In the genomic region with DNA sequence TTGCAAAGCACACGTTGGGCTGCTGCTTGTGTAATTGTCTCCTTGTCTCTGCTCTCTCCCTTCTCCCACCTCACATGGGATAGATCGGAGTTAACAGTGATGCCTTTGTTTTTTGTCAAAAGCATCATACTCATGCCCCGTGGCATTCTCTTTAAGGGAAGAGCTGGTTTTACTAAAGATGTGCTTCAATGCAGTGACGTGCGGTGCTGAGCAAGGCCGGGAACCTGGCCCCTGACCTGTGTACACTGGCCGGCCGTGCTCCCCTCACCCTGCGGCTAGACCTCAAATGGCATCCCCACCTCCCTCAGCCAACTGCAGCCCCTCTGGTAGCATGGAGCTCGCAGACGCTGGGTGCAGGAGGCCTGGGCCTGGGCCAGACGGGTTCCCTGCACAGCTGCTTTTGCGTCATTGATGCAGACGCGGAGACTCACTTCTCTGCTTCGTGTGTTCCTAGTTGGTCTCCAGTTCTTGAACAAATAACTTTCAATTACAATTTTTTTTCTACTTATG, we compare ENCODE assay signal across 10 cellular contexts. TPM values are rescaled to one million over a fixed set of nuclear protein-coding genes. Genes with fewer than 3 reads are reported as not detected.
DNase-seq lines count a peak whose midpoint lies in the region; ATAC-seq and TF ChIP-seq lines count a peak whose summit lies in the region.
"Had no signal": no experiment of that assay in that cellular context is flagged by ENCODE, and none has a peak within 500 bp of the region (broad histone marks: within the 10 kb centered on the region; RNA-seq: fewer than 3 reads in every experiment).

No MANE protein-coding gene starts in this region.

- peak overlapping the region; percentile 84 for H3K27ac ChIP-seq in CD8-positive, alpha-beta memory T cell (ENCODE audit: low read depth, low read length)
- H3K27ac ChIP-seq in Peyer's patch: peak overlapping the region; percentile 52 to 89 (median 76)

- CTCF ChIA-PET in CD8-positive, alpha-beta memory T cell (lab: Charles Lee): interaction anchor here (1.3 to 1.4 kb wide), 2 partner anchors 30 to 56 kb away, joined by 3 to 5 read pairs; no protein-coding TSS in a partner anchor

- no peak for ATAC-seq in HG03342 (IDR thresholded peaks at IDR 0.05; ENCODE audit: unreplicated experiment)
- ATAC-seq in GM19452 (IDR thresholded peaks at IDR 0.05; ENCODE audit: unreplicated experiment): no peak

- H3K36me3 Mint-ChIP-seq in CD8-positive, alpha-beta memory T cell: peaks cover 2 to 33% (median 7%) of the 10 kb centered on the region in 3 donors

- no peaks in the 10 kb centered on the region for H3K27me3 Mint-ChIP-seq in CD8-positive, alpha-beta memory T cell

- peak overlapping the region in 2 of 7 donors; percentile 19 to 41 for H3K4me3 Mint-ChIP-seq in CD8-positive, alpha-beta memory T cell

- peaks cover 40% of the 10 kb centered on the region for H3K4me1 ChIP-seq in CD8-positive, alpha-beta memory T cell (ENCODE audit: insufficient read depth, low read length)
- peaks cover 0 to 43% (median 3%) of the 10 kb centered on the region in 4 donors for H3K4me1 ChIP-seq in Peyer's patch

- TF ChIP-seq CTCF in Peyer's patch (IDR thresholded peaks at IDR 0.05): no peak

- H3K27ac Mint-ChIP-seq in CD8-positive, alpha-beta memory T cell: peak overlapping the region in 3 of 8 donors; percentile 29 to 91 (median 56)

- no peak overlapping the region for H3K4me3 ChIP-seq in CD8-positive, alpha-beta memory T cell (ENCODE audit: low read length)
- H3K4me3 ChIP-seq in Peyer's patch: no peak overlapping the region

- H3K9me3 ChIP-seq in CD8-positive, alpha-beta memory T cell (ENCODE audit: low read length): no peaks in the 10 kb centered on the region
- H3K9me3 ChIP-seq in Peyer's patch: no peaks in the 10 kb centered on the region

- TF ChIP-seq POLR2A in Peyer's patch (IDR thresholded peaks at IDR 0.05): no peak
- no peak for TF ChIP-seq POLR2A in erythroblast (IDR thresholded peaks at IDR 0.05; ENCODE audit: low read length)

- DNase-seq in CD8-positive, alpha-beta memory T cell: no peak
- peak in 1 of 3 donors; percentile 45 for DNase-seq in Peyer's patch
- peak; percentile 41 to 61 for DNase-seq in erythroblast (lab: John Stamatoyannopoulos, UW)
- DNase-seq in pons (ENCODE audit: low spot score): peak; percentile 38
- DNase-seq in NCI-H345 treated with DMSO at 0.1 percent for 48 hours (lab: John Stamatoyannopoulos, UW; ENCODE audit: unreplicated experiment): no peak
- no peak for DNase-seq in SW 1271 (lab: John Stamatoyannopoulos, UW)
- DNase-seq: NCI-H774; stimulated activated CD4-positive, alpha-beta T cell treated with anti-CD3 and anti-CD28 coated beads, Interleukin-4, amount 100 ng/mL, for 4 hours had no signal

- no peaks in the 10 kb centered on the region for H3K27me3 ChIP-seq in CD8-positive, alpha-beta memory T cell (ENCODE audit: insufficient read depth, low read length, poor library complexity, severe bottlenecking)
- H3K27me3 ChIP-seq in Peyer's patch: no peaks in the 10 kb centered on the region

- peaks cover 40 to 85% (median 65%) of the 10 kb centered on the region in 3 donors for H3K4me1 Mint-ChIP-seq in CD8-positive, alpha-beta memory T cell

- peaks cover 8% of the 10 kb centered on the region for H3K36me3 ChIP-seq in CD8-positive, alpha-beta memory T cell (ENCODE audit: insufficient read depth, low read length)
- H3K36me3 ChIP-seq in Peyer's patch: peaks cover 0 to 7% (median 0%) of the 10 kb centered on the region in 3 donors

- no peaks in the 10 kb centered on the region for H3K9me3 Mint-ChIP-seq in CD8-positive, alpha-beta memory T cell

- POLR2A ChIA-PET in CD8-positive, alpha-beta memory T cell (lab: Charles Lee): no interaction called here

RNA-seq across cellular contexts. Expression of gene AGPAT3, which starts 19.9 kb away (rescaled TPM):
- 10 to 100 TPM; 66.5 to 69.3 TPM for total RNA-seq in CD8-positive, alpha-beta memory T cell
- polyA plus RNA-seq in CD8-positive, alpha-beta memory T cell: 15.9 TPM
- 100 to 1,000 TPM in 3 of 4 donors, 10 to 100 TPM in 1; 63.5 to 225 (median 161) TPM for total RNA-seq in Peyer's patch

Comparison
In these comparisons a context has a peak if more than half of its experiments do, and no peak if none do; other contexts are left out.
1. DNase-seq: peak in erythroblast (2 of 2) and pons (single experiment); none in CD8-positive, alpha-beta memory T cell (0 of 5), NCI-H345 treated with DMSO at 0.1 percent for 48 hours (single experiment) and SW 1271 (0 of 2).